Comparison of ENCODE assay signal across 13 cellular contexts in the genomic region with DNA sequence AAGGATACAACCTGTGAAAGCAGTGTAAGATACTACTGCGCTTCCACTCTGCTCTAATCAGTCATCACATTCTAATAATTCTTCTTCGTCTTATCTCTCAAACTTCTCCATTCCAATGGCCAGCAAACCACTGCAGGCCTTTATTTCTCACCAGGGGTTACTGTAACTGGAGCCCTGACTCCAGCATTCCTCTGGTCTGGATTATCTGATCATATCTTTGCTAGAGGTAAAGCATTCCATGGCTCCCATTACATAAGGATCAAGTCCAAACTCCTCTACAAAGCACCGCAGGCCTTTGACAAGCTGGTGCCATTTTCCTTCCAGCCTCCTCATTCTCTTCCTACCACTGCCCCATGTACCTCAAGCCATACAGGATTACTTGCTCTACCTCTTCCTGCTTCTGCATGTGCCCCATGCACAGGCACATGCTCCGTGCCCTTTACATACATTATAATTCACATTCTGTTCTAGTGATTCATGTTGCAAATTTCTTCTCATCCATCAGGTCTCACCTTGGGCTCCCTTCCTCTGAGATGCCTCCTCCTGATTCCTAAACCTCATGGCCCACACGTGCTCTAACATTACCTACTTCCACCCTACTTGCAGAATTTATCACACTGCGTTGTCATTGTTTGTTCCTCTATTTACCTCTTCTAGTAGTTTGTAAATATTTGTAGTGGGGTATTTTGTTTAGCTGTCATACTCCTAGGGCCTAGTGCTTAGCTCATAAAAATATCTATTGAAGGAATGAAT.
"Had no signal": no experiment of that assay in that cellular context is flagged by ENCODE, and none has a peak within 500 bp of the region (broad histone marks: within the 10 kb centered on the region; RNA-seq: fewer than 3 reads in every experiment).

No MANE protein-coding gene starts in this region.

- H3K4me1 ChIP-seq: colonic mucosa, parathyroid adenoma had no signal

- H3K27ac ChIP-seq: colonic mucosa, heart right ventricle, parathyroid adenoma, vagina had no signal

- H3K79me2 ChIP-seq: parathyroid adenoma had no signal

- H3K27me3 ChIP-seq: colonic mucosa, heart right ventricle, vagina had no signal

- H3K36me3 ChIP-seq: colonic mucosa, heart right ventricle, vagina had no signal

- H3K9me3 Mint-ChIP-seq: activated T-helper 2 cell treated with anti-CD3 and anti-CD28 coated beads, Interferon-gamma antibody, Interleukin-2, Interleukin-4, amounts not matched to agents 10 μg/mL and 5 μg/mL and 100 μg/mL, durations not matched to agents 14 hours and 24 hours and 36 hours; naive B cell had no signal

- DNase-seq: activated CD4-positive, alpha-beta T cell treated with anti-CD3 and anti-CD28 coated beads, Interleukin-2, amount 50 U/mL, for 1 hour; activated CD4-positive, CD25-positive, alpha-beta regulatory T cell; activated naive CD4-positive, alpha-beta T cell treated with anti-CD3 and anti-CD28 coated beads, Interleukin-2, amount 50 U/mL, for 16 hours; amygdala; colonic mucosa; heart right ventricle; naive B cell; retina; small intestine; T-helper 1 cell had no signal

- H3K27ac Mint-ChIP-seq: activated T-helper 2 cell treated with anti-CD3 and anti-CD28 coated beads, Interferon-gamma antibody, Interleukin-2, Interleukin-4, amounts not matched to agents 10 μg/mL and 5 μg/mL and 100 μg/mL, durations not matched to agents 14 hours and 24 hours and 36 hours had no signal

- H3K36me3 Mint-ChIP-seq: naive B cell had no signal

- H3K4me3 Mint-ChIP-seq: naive B cell had no signal

- H3K4me3 ChIP-seq: colonic mucosa, heart right ventricle, vagina had no signal

- H3K9ac ChIP-seq: parathyroid adenoma had no signal

- ATAC-seq: heart right ventricle had no signal

- H3K9me3 ChIP-seq: colonic mucosa, heart right ventricle, vagina had no signal

- H2AFZ ChIP-seq: parathyroid adenoma had no signal
